Comparison of ENCODE assay signal across 18 cellular contexts in the genomic region with DNA sequence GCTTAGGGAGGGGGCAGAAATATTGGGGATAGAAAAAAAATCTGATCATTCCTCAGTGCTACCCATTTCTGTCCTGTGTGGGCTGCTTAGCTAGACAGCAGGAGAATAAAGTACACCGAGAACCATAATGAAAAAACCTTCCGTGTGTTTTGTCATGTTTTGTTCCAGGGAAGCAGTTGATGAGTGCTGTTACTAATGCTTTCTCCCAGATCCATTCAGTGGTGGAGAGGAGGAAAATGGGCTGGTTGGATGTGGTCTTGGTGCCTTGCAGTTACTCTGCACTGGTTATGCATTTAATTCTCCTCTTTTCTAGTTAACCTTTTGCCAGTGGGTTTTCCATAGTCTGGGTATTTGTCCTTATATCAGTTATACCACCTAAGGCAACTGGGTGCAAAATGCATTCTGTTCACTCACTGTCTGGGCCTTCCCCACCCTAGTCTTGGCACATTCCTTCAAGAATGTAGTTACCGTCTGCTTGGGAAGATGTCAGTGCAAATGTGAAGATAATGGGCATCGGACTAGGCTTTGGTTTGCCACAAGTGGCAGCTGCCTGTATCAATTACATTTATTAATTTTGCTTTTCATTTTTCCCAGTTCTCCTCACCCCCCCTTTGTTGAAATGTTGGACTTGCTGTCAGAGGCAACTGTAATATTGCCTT. TPM values are rescaled to one million over a fixed set of nuclear protein-coding genes. Genes with fewer than 3 reads are reported as not detected.
DNase-seq lines count a peak whose midpoint lies in the region; ATAC-seq, FAIRE-seq and TF ChIP-seq lines count a peak whose summit lies in the region.
"Had no signal": no experiment of that assay in that cellular context is flagged by ENCODE, and none has a peak within 500 bp of the region (broad histone marks: within the 10 kb centered on the region; RNA-seq: fewer than 3 reads in every experiment).

No MANE protein-coding gene starts in this region.

- DNase-seq in HepG2 (ENCODE audit: low spot score), result no peak
- DNase-seq in right lobe of liver, result no peak
- DNase-seq in SK-N-SH, result no peak
- DNase-seq in psoas muscle, result no peak
- no peak for DNase-seq in stimulated activated naive CD8-positive, alpha-beta T cell treated with anti-CD3 and anti-CD28 coated beads, Interleukin-15, Interleukin-2, amounts not matched to agents 100 U/mL and 50 U/mL, for 24 hours
- no peak for DNase-seq in GM10266 (ENCODE audit: extremely low spot score)
- DNase-seq: activated CD4-positive, CD25-positive, alpha-beta regulatory T cell; Calu3; central memory CD4-positive, alpha-beta T cell; effector CD8-positive, alpha-beta T cell; hypothalamus; kidney glomerular epithelial cell; MM.1S; NCI-H1694 treated with DMSO at 0.1 percent for 48 hours; NCI-H446 treated with DMSO at 0.1 percent for 48 hours; T-helper 17 cell had no signal

- H2AFZ ChIP-seq in HepG2 (ENCODE audit: low read length), result no peak overlapping the region
- no peak overlapping the region for H2AFZ ChIP-seq in SK-N-SH (ENCODE audit: low read depth)

- H3K9me2 ChIP-seq in SK-N-SH, result no peaks in the 10 kb centered on the region

- H3K4me3 ChIP-seq in HepG2 (replicated peaks in 1 of 3; ENCODE audit: insufficient read depth in 1 of 3, low read depth in 2 of 3, low read length in 3 of 3), result no peak overlapping the region
- H3K4me3 ChIP-seq in right lobe of liver, result no peak overlapping the region
- H3K4me3 ChIP-seq in SK-N-SH (ENCODE audit: low read depth in 2 of 2, low read length in 1 of 2), result no peak overlapping the region
- no peak overlapping the region for H3K4me3 ChIP-seq in mesodermal cell (ENCODE audit: extremely low read depth, insufficient read depth, low read length, poor library complexity, severe bottlenecking)
- H3K4me3 ChIP-seq in psoas muscle, result no peak overlapping the region

- 97% methylated on average over 4 of the region's 4 CpGs for WGBS in HepG2 (ENCODE audit: low lambda C conversion rate)
- 92% methylated on average over 4 of the region's 4 CpGs for WGBS in right lobe of liver (ENCODE audit: insufficient coverage, low coverage, low lambda C conversion rate, missing lambda C conversion rate)
- 98% methylated on average over 4 of the region's 4 CpGs for WGBS in SK-N-SH (ENCODE audit: low lambda C conversion rate)
- 90% methylated on average over 2 of the region's 4 CpGs; no CpG with 5 or more reads in 1 of the 2 experiments for WGBS in mesodermal cell (ENCODE audit: insufficient coverage in 2 of 2), 2 experiments
- 59 to 79% (median 61%) methylated on average over 4 of the region's 4 CpGs for WGBS in psoas muscle, 3 donors

- H3K27ac Mint-ChIP-seq in stimulated activated memory B cell treated with anti-CD40 and anti-IgM and Interleukin-4, amounts not matched to agents 10 μg/mL and 1 μg/mL and 100 μg/mL, for 72 hours, result no peak overlapping the region

- POLR2A ChIA-PET in HepG2 (lab: Yijun Ruan, JAX) (interaction anchor here (1.1 to 1.3 kb wide), 2 partner anchors 8 to 35 kb away, joined by 4 read pairs; a partner anchor contains a TSS), SK-N-SH (lab: Yijun Ruan, JAX) (interaction anchor here (0.6 to 1.2 kb wide), 4 partner anchors 9 to 34 kb away, joined by 3 read pairs; a partner anchor contains a TSS)

- H3K36me3 ChIP-seq in HepG2 (replicated peaks in 1 of 2; ENCODE audit: control insufficient read depth in 1 of 2, insufficient read depth in 2 of 2, low read length in 2 of 2), result peaks cover 21 to 31% of the 10 kb centered on the region in 2 experiments
- H3K36me3 ChIP-seq in right lobe of liver, result peaks cover 0 to 43% (median 24%) of the 10 kb centered on the region in 4 donors
- peaks cover 63 to 70% of the 10 kb centered on the region in 2 experiments for H3K36me3 ChIP-seq in SK-N-SH (replicated peaks in 1 of 2; ENCODE audit: control insufficient read depth in 1 of 2, insufficient read depth in 2 of 2, low read length in 1 of 2)
- H3K36me3 ChIP-seq in mesodermal cell (ENCODE audit: control insufficient read depth, insufficient read depth, low read length), result peaks cover 63% of the 10 kb centered on the region
- H3K36me3 ChIP-seq in psoas muscle (ENCODE audit: insufficient read depth in 1 of 2, low read depth in 1 of 2), result peaks cover 11 to 52% of the 10 kb centered on the region in 2 donors

- H4K20me1 ChIP-seq in HepG2 (ENCODE audit: insufficient read depth, low read length) (peaks cover 9% of the 10 kb centered on the region; the same call in 1 of the 2 replicates), SK-N-SH (ENCODE audit: insufficient read depth) (peaks cover 29% of the 10 kb centered on the region; the same call in 1 of the 2 replicates)

- no peaks in the 10 kb centered on the region for H3K9me3 Mint-ChIP-seq in stimulated activated memory B cell treated with anti-CD40 and anti-IgM and Interleukin-4, amounts not matched to agents 10 μg/mL and 1 μg/mL and 100 μg/mL, for 72 hours

- no peak for ATAC-seq in HepG2
- ATAC-seq in right lobe of liver, result no peak
- no peak for ATAC-seq in psoas muscle
- no peak for ATAC-seq in stimulated activated naive CD8-positive, alpha-beta T cell treated with anti-CD3 and anti-CD28 coated beads, Interleukin-15, Interleukin-2, amounts not matched to agents 100 U/mL and 50 U/mL, for 24 hours
- ATAC-seq in stimulated activated memory B cell treated with anti-CD40 and anti-IgM and Interleukin-4, amounts not matched to agents 10 μg/mL and 1 μg/mL and 100 μg/mL, for 72 hours, result no peak
- ATAC-seq: T-helper 17 cell had no signal

- TF ChIP-seq POLR2A in HepG2 (IDR thresholded peaks at IDR 0.05; ENCODE audit: insufficient read depth in 1 of 2, low read depth in 2 of 2, low read length in 2 of 2) (no peak; a peak in 1 of 4 replicates), right lobe of liver (IDR thresholded peaks at IDR 0.05) (no peak)

- H3K4me2 ChIP-seq in HepG2 (ENCODE audit: low read depth, low read length), result no peak overlapping the region
- no peak overlapping the region for H3K4me2 ChIP-seq in SK-N-SH

- TF ChIP-seq RAD21 in HepG2 (CRISPR knock-in tag; IDR thresholded peaks at IDR 0.05) (no peak), SK-N-SH (IDR thresholded peaks at IDR 0.05; ENCODE audit: low read length) (no peak)

- H3K9me3 ChIP-seq in HepG2 (ENCODE audit: low read length) (no peaks in the 10 kb centered on the region), right lobe of liver (no peaks in the 10 kb centered on the region), SK-N-SH (no peaks in the 10 kb centered on the region), mesodermal cell (ENCODE audit: control insufficient read depth, low read length) (no peaks in the 10 kb centered on the region), psoas muscle (no peaks in the 10 kb centered on the region)

- intact Hi-C loops in HepG2 (cut with micrococcal nuclease; ENCODE audit: unreplicated experiment) (loop anchor here (5.0 kb wide), 1 partner anchor 32 kb away; no protein-coding TSS in a partner anchor), right lobe of liver (cut with DNase I) (no loop called here), psoas muscle (cut with DNase I) (no loop called here)

- FAIRE-seq in HepG2 (lab: Jason Lieb, UNC), result no peak

- TF ChIP-seq CTCF in HepG2 (CRISPR knock-in tag; IDR thresholded peaks at IDR 0.05) (no peak), right lobe of liver (IDR thresholded peaks at IDR 0.05) (no peak), SK-N-SH (IDR thresholded peaks at IDR 0.05) (no peak), psoas muscle (IDR thresholded peaks at IDR 0.05) (no peak), GM10266 (IDR thresholded peaks at IDR 0.05; ENCODE audit: control insufficient read depth, insufficient read depth, low read depth, missing control alignments) (no peak)

- H3K4me1 ChIP-seq in HepG2 (ENCODE audit: insufficient read depth, low read length) (peaks cover 34% of the 10 kb centered on the region), right lobe of liver (peaks cover 0 to 11% (median 0%) of the 10 kb centered on the region in 4 donors), SK-N-SH (ENCODE audit: control insufficient read depth in 1 of 2, insufficient read depth in 2 of 2, low read depth in 1 of 2, low read length in 1 of 2) (peaks cover 0 to 20% of the 10 kb centered on the region in 2 experiments; a peak in 2 of 4 replicates), mesodermal cell (ENCODE audit: control insufficient read depth, insufficient read depth, low read length, poor library complexity, severe bottlenecking) (peaks cover 26% of the 10 kb centered on the region), psoas muscle (peaks cover 30% of the 10 kb centered on the region)

- H3K36me3 Mint-ChIP-seq in stimulated activated memory B cell treated with anti-CD40 and anti-IgM and Interleukin-4, amounts not matched to agents 10 μg/mL and 1 μg/mL and 100 μg/mL, for 72 hours, result peaks cover 58% of the 10 kb centered on the region

- H3K27me3 ChIP-seq in HepG2 (ENCODE audit: control insufficient read depth in 1 of 2, insufficient read depth in 2 of 2, low read length in 2 of 2) (no peaks in the 10 kb centered on the region), right lobe of liver (no peaks in the 10 kb centered on the region), SK-N-SH (ENCODE audit: insufficient read depth) (no peaks in the 10 kb centered on the region), psoas muscle (ENCODE audit: insufficient read depth in 3 of 3, low read length in 2 of 3) (no peaks in the 10 kb centered on the region)

- no peaks in the 10 kb centered on the region for H3K27me3 Mint-ChIP-seq in stimulated activated memory B cell treated with anti-CD40 and anti-IgM and Interleukin-4, amounts not matched to agents 10 μg/mL and 1 μg/mL and 100 μg/mL, for 72 hours
- H3K27me3 Mint-ChIP-seq: T-helper 17 cell had no signal

- in situ Hi-C loops in HepG2 (cut with HindIII; ENCODE audit: extremely low pct_ligation_motif_present, low pct_unique_long_range_greater_than_20kb), result no loop called here

- H3K79me2 ChIP-seq in HepG2 (ENCODE audit: insufficient read depth, low read length) (no peaks in the 10 kb centered on the region), SK-N-SH (ENCODE audit: insufficient read depth) (0 out of 2 replicates have a peak, but pooled peaks cover 8% of the 10 kb centered on the region)

- H3K9ac ChIP-seq in HepG2 (ENCODE audit: insufficient read depth, low read depth, low read length), result no peak overlapping the region
- no peak overlapping the region for H3K9ac ChIP-seq in SK-N-SH

- no peak overlapping the region for H3K27ac ChIP-seq in HepG2 (ENCODE audit: extremely low read length, insufficient read depth, low read length)
- no peak overlapping the region for H3K27ac ChIP-seq in right lobe of liver
- peak overlapping the region in 1 of 2 experiments; percentile 52; a peak in 1 of 4 replicates for H3K27ac ChIP-seq in SK-N-SH (ENCODE audit: low read depth in 2 of 2, low read length in 1 of 2)
- H3K27ac ChIP-seq in mesodermal cell (ENCODE audit: low read depth, low read length, severe bottlenecking), result peak overlapping the region; percentile 5
- H3K27ac ChIP-seq in psoas muscle, result no peak overlapping the region

- H3K4me3 Mint-ChIP-seq in stimulated activated memory B cell treated with anti-CD40 and anti-IgM and Interleukin-4, amounts not matched to agents 10 μg/mL and 1 μg/mL and 100 μg/mL, for 72 hours, result no peak overlapping the region
- H3K4me3 Mint-ChIP-seq: T-helper 17 cell had no signal

- no peaks in the 10 kb centered on the region for H3K4me1 Mint-ChIP-seq in stimulated activated memory B cell treated with anti-CD40 and anti-IgM and Interleukin-4, amounts not matched to agents 10 μg/mL and 1 μg/mL and 100 μg/mL, for 72 hours

- TF ChIP-seq EP300 in HepG2 (IDR thresholded peaks at IDR 0.05; ENCODE audit: low read depth in 2 of 2, low read length in 2 of 2) (no peak), HepG2 (CRISPR knock-in tag; IDR thresholded peaks at IDR 0.05; ENCODE audit: borderline replicate concordance) (no peak), SK-N-SH (IDR thresholded peaks at IDR 0.05; ENCODE audit: borderline replicate concordance in 1 of 2, low read depth in 1 of 2, low read length in 1 of 2) (no peak)

- CTCF ChIA-PET in HepG2 (lab: Yijun Ruan, JAX; ENCODE audit: low intra/inter-chr PET ratio, low total read pairs) (no interaction called here), SK-N-SH (lab: Yijun Ruan, JAX) (interaction anchor here (0.6 to 1.7 kb wide), 5 partner anchors 13 to 106 kb away, joined by 3 to 6 read pairs (median 4); no protein-coding TSS in a partner anchor)

- peaks cover 70% of the 10 kb centered on the region for H3F3A ChIP-seq in SK-N-SH (replicated peaks; ENCODE audit: insufficient read depth)

- no TSS peak for BruUV-seq in HepG2 (replicated peaks; lab: Mats Ljungman, UMichigan)

RNA-seq across cellular contexts. Expression of a gene that starts 9.3 kb away (rescaled TPM):
- total RNA-seq in HepG2 (2016; rRNA removed; fragmentation: Illumina TruSeq; extraction: Trizol) (2.6 and 3.0 TPM in 2 replicates), right lobe of liver (1 to 10 TPM; 1.2 to 3.2 (median 2.2) TPM), psoas muscle (10 to 100 TPM; 14.5 to 20.6 (median 18.9) TPM)
- 0.88 and 1.4 TPM in 2 replicates for total RNA-seq in HepG2 (2016; cell fraction: cytosol; rRNA removed; fragmentation: Illumina TruSeq; extraction: Trizol; ENCODE audit: low read depth)
- total RNA-seq in HepG2 (2016; cell fraction: insoluble cytoplasmic fraction; rRNA removed; fragmentation: Illumina TruSeq; extraction: Trizol), result 2.8 and 3.8 TPM in 2 replicates
- 2.5 and 2.9 TPM in 2 replicates for total RNA-seq in HepG2 (2016; cell fraction: membrane; rRNA removed; fragmentation: Illumina TruSeq; extraction: Trizol)
- 2.6 and 4.3 TPM in 2 replicates for total RNA-seq in HepG2 (2016; cell fraction: nucleus; rRNA removed; fragmentation: Illumina TruSeq; extraction: Trizol)
- polyA plus RNA-seq in HepG2 (2011; rRNA removed) (7.0 and 10.9 TPM in 2 replicates), SK-N-SH (2012; rRNA removed) (11.5 and 14.4 TPM in 2 replicates), psoas muscle (10 to 100 TPM in 2 of 3 donors, 1 to 10 TPM in 1; 5.3 to 37.9 (median 27.4) TPM)
- polyA plus RNA-seq in HepG2 (2011; cell fraction: cytosol; rRNA removed), result 4.9 and 5.8 TPM in 2 replicates
- polyA plus RNA-seq in HepG2 (2011; cell fraction: nucleus; rRNA removed), result 50.3 and 56.8 TPM in 2 replicates
- 11.8 and 15.7 TPM in 2 replicates for polyA plus RNA-seq in HepG2 (2012)
- polyA plus RNA-seq in HepG2 (2016; cell fraction: cytosol; fragmentation: Illumina TruSeq; extraction: Trizol; ENCODE audit: low read depth), result 0.86 and 1.4 TPM in 2 replicates
- polyA plus RNA-seq in HepG2 (2016; cell fraction: insoluble cytoplasmic fraction; fragmentation: Illumina TruSeq; extraction: Trizol; ENCODE audit: low read depth), result 2.8 and 3.9 TPM in 2 replicates
- polyA plus RNA-seq in HepG2 (2016; cell fraction: membrane; fragmentation: Illumina TruSeq; extraction: Trizol; ENCODE audit: low read depth), result 1.6 and 2.8 TPM in 2 replicates
- polyA plus RNA-seq in HepG2 (2016; cell fraction: nucleus; fragmentation: Illumina TruSeq; extraction: Trizol; ENCODE audit: insufficient read depth, low read depth), result 17.9 and 18.3 TPM in 2 replicates
- polyA minus RNA-seq in HepG2 (2011; rRNA and poly(A)+ RNA removed; ENCODE audit: low replicate concordance), result 0.16 and 7.4 TPM in 2 replicates
- polyA minus RNA-seq in HepG2 (2011; cell fraction: cytosol; rRNA and poly(A)+ RNA removed), result 1.8 and 5.3 TPM in 2 replicates
- 4.2 and 6.6 TPM in 2 replicates for polyA minus RNA-seq in HepG2 (2011; cell fraction: nucleus; rRNA and poly(A)+ RNA removed)
- polyA plus RNA-seq in SK-N-SH (2012; cell fraction: cytosol; rRNA removed), result 7.3 and 10.0 TPM in 2 replicates
- 83.8 and 86.9 TPM in 2 replicates for polyA plus RNA-seq in SK-N-SH (2012; cell fraction: nucleus; rRNA removed)
- polyA plus RNA-seq in mesodermal cell (2013, experiment 1 of 2), result 21.4 TPM
- 16.4 TPM for polyA plus RNA-seq in mesodermal cell (2013, experiment 2 of 2)

RNA-seq across cellular contexts. Expression of a gene that starts 34.9 kb away (rescaled TPM):
- total RNA-seq in HepG2 (2016; rRNA removed; fragmentation: Illumina TruSeq; extraction: Trizol) (424 and 443 TPM in 2 replicates), right lobe of liver (100 to 1,000 TPM in 2 of 6 experiments, 10 to 100 TPM in 4; 80.8 to 104 (median 94.5) TPM), psoas muscle (100 to 1,000 TPM; 192 to 323 (median 227) TPM)
- total RNA-seq in HepG2 (2016; cell fraction: cytosol; rRNA removed; fragmentation: Illumina TruSeq; extraction: Trizol; ENCODE audit: low read depth), result 39.2 and 44.6 TPM in 2 replicates
- 408 and 433 TPM in 2 replicates for total RNA-seq in HepG2 (2016; cell fraction: insoluble cytoplasmic fraction; rRNA removed; fragmentation: Illumina TruSeq; extraction: Trizol)
- total RNA-seq in HepG2 (2016; cell fraction: membrane; rRNA removed; fragmentation: Illumina TruSeq; extraction: Trizol), result 113 and 126 TPM in 2 replicates
- total RNA-seq in HepG2 (2016; cell fraction: nucleus; rRNA removed; fragmentation: Illumina TruSeq; extraction: Trizol), result 217 and 252 TPM in 2 replicates
- polyA plus RNA-seq in HepG2 (2011; rRNA removed) (164 and 169 TPM in 2 replicates), SK-N-SH (2012; rRNA removed) (89.5 and 142 TPM in 2 replicates), psoas muscle (100 to 1,000 TPM in 2 of 3 donors, 10 to 100 TPM in 1; 78.0 to 121 (median 120) TPM)
- polyA plus RNA-seq in HepG2 (2011; cell fraction: cytosol; rRNA removed), result 81.9 and 93.5 TPM in 2 replicates
- polyA plus RNA-seq in HepG2 (2011; cell fraction: nucleus; rRNA removed), result 158 and 166 TPM in 2 replicates
- polyA plus RNA-seq in HepG2 (2012), result 249 and 287 TPM in 2 replicates
- 7.4 and 10.3 TPM in 2 replicates for polyA plus RNA-seq in HepG2 (2016; cell fraction: cytosol; fragmentation: Illumina TruSeq; extraction: Trizol; ENCODE audit: low read depth)
- 390 TPM in 2 replicates for polyA plus RNA-seq in HepG2 (2016; cell fraction: insoluble cytoplasmic fraction; fragmentation: Illumina TruSeq; extraction: Trizol; ENCODE audit: low read depth)
- polyA plus RNA-seq in HepG2 (2016; cell fraction: membrane; fragmentation: Illumina TruSeq; extraction: Trizol; ENCODE audit: low read depth), result 36.4 and 43.8 TPM in 2 replicates
- 416 and 457 TPM in 2 replicates for polyA plus RNA-seq in HepG2 (2016; cell fraction: nucleus; fragmentation: Illumina TruSeq; extraction: Trizol; ENCODE audit: insufficient read depth, low read depth)
- 266 and 436 TPM in 2 replicates for polyA minus RNA-seq in HepG2 (2011; rRNA and poly(A)+ RNA removed; ENCODE audit: low replicate concordance)
- polyA minus RNA-seq in HepG2 (2011; cell fraction: cytosol; rRNA and poly(A)+ RNA removed), result 150 and 163 TPM in 2 replicates
- polyA minus RNA-seq in HepG2 (2011; cell fraction: nucleus; rRNA and poly(A)+ RNA removed), result 84.6 and 120 TPM in 2 replicates
- polyA plus RNA-seq in SK-N-SH (2012; cell fraction: cytosol; rRNA removed), result 99.2 and 142 TPM in 2 replicates
- 142 and 235 TPM in 2 replicates for polyA plus RNA-seq in SK-N-SH (2012; cell fraction: nucleus; rRNA removed)
- 379 TPM for polyA plus RNA-seq in mesodermal cell (2013, experiment 1 of 2)
- polyA plus RNA-seq in mesodermal cell (2013, experiment 2 of 2), result 356 TPM

RNA-seq across cellular contexts. Expression of a gene that starts 48.4 kb away (rescaled TPM):
- not detected in 2 replicates for total RNA-seq in HepG2 (2016; rRNA removed; fragmentation: Illumina TruSeq; extraction: Trizol)
- not detected in 2 replicates for total RNA-seq in HepG2 (2016; cell fraction: cytosol; rRNA removed; fragmentation: Illumina TruSeq; extraction: Trizol; ENCODE audit: low read depth)
- total RNA-seq in HepG2 (2016; cell fraction: insoluble cytoplasmic fraction; rRNA removed; fragmentation: Illumina TruSeq; extraction: Trizol), result not detected in 2 replicates
- not detected in 2 replicates for total RNA-seq in HepG2 (2016; cell fraction: membrane; rRNA removed; fragmentation: Illumina TruSeq; extraction: Trizol)
- not detected in 2 replicates for total RNA-seq in HepG2 (2016; cell fraction: nucleus; rRNA removed; fragmentation: Illumina TruSeq; extraction: Trizol)
- not detected in 2 replicates for polyA plus RNA-seq in HepG2 (2011; rRNA removed)
- polyA plus RNA-seq in HepG2 (2011; cell fraction: cytosol; rRNA removed), result not detected in 2 replicates
- polyA plus RNA-seq in HepG2 (2011; cell fraction: nucleus; rRNA removed), result 0.08 TPM in 1 of 2 replicates, not detected in the other
- polyA plus RNA-seq in HepG2 (2012), result not detected in 2 replicates
- not detected in 2 replicates for polyA plus RNA-seq in HepG2 (2016; cell fraction: cytosol; fragmentation: Illumina TruSeq; extraction: Trizol; ENCODE audit: low read depth)
- polyA plus RNA-seq in HepG2 (2016; cell fraction: insoluble cytoplasmic fraction; fragmentation: Illumina TruSeq; extraction: Trizol; ENCODE audit: low read depth), result not detected in 2 replicates
- not detected in 2 replicates for polyA plus RNA-seq in HepG2 (2016; cell fraction: membrane; fragmentation: Illumina TruSeq; extraction: Trizol; ENCODE audit: low read depth)
- not detected in 2 replicates for polyA plus RNA-seq in HepG2 (2016; cell fraction: nucleus; fragmentation: Illumina TruSeq; extraction: Trizol; ENCODE audit: insufficient read depth, low read depth)
- not detected in 2 replicates for polyA minus RNA-seq in HepG2 (2011; rRNA and poly(A)+ RNA removed; ENCODE audit: low replicate concordance)
- not detected in 2 replicates for polyA minus RNA-seq in HepG2 (2011; cell fraction: cytosol; rRNA and poly(A)+ RNA removed)
- polyA minus RNA-seq in HepG2 (2011; cell fraction: nucleus; rRNA and poly(A)+ RNA removed), result not detected in 2 replicates
- total RNA-seq in right lobe of liver, result under 1 TPM in 5 of 6 experiments, not detected in 1; 0.19 to 0.56 (median 0.24) TPM
- polyA plus RNA-seq in SK-N-SH (2012; rRNA removed), result not detected in 2 replicates
- polyA plus RNA-seq in SK-N-SH (2012; cell fraction: cytosol; rRNA removed), result not detected in 2 replicates
- not detected in 2 replicates for polyA plus RNA-seq in SK-N-SH (2012; cell fraction: nucleus; rRNA removed)
- polyA plus RNA-seq in mesodermal cell (2013, experiment 1 of 2), result not detected
- polyA plus RNA-seq in mesodermal cell (2013, experiment 2 of 2), result not detected
- total RNA-seq in psoas muscle, result under 1 TPM; 0.12 to 0.36 (median 0.19) TPM
- polyA plus RNA-seq in psoas muscle, result under 1 TPM in 2 of 3 donors, not detected in 1; 0.04 to 0.12 TPM
- total RNA-seq: Calu3 had no signal
